In the genomic region with DNA sequence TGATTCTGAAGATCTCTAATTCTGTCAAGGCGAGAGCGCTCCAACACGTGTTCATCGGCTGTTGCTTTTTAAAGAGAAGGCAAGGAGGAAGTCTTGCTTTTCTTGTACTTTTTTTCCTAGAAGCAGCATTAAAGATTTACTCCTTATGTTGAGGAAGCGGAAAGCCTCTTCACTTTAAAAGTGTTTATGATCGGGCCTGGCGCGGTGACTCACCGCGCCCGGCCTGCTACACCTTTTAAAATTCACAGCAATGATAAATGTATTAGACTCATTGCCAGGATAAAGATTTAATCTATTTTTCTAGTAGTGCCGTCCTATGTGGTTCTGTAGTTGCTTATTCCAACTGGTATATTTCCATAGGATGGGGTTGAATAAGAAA, we compare ENCODE assay signal across 8 cellular contexts. TPM values are rescaled to one million over a fixed set of nuclear protein-coding genes. Genes with fewer than 3 reads are reported as not detected.
DNase-seq lines count a peak whose midpoint lies in the region; ATAC-seq and TF ChIP-seq lines count a peak whose summit lies in the region.

No MANE protein-coding gene starts in this region.

- peak overlapping the region; percentile 97 for H3K27ac ChIP-seq in Panc1 (ENCODE audit: low read length)
- H3K27ac ChIP-seq in coronary artery, result peak overlapping the region; percentile 96 to 98

- TF ChIP-seq CTCF in GM06990 (IDR thresholded peaks at IDR 0.05; ENCODE audit: insufficient read depth, low read length, poor library complexity, severe bottlenecking) (no peak), Panc1 (IDR thresholded peaks at IDR 0.05) (no peak), coronary artery (IDR thresholded peaks at IDR 0.05) (no peak), nephron progenitor cell (IDR thresholded peaks at IDR 0.05) (no peak)

- H3K27ac Mint-ChIP-seq in nephron progenitor cell, result peak overlapping the region; percentile 99

- POLR2A ChIA-PET in Panc1 (lab: Charles Lee), result interaction anchor here (0.5 kb wide), 1 partner anchor 431 kb away, joined by 3 read pairs; no protein-coding TSS in a partner anchor

- peaks cover 42% of the 10 kb centered on the region for H3K4me1 Mint-ChIP-seq in nephron progenitor cell

- H3K36me3 Mint-ChIP-seq in nephron progenitor cell (ENCODE audit: low read depth), result peaks cover 35% of the 10 kb centered on the region

- ATAC-seq in Panc1 (no peak), HG03378 (IDR thresholded peaks at IDR 0.05; ENCODE audit: unreplicated experiment) (no peak)

- H3K36me3 ChIP-seq in GM06990 (ENCODE audit: control insufficient read depth, insufficient read depth, low read length), result no peaks in the 10 kb centered on the region; the same call in 1 of the 2 replicates
- peaks cover 13% of the 10 kb centered on the region for H3K36me3 ChIP-seq in Panc1 (ENCODE audit: control insufficient read depth, insufficient read depth, low read length)

- peak overlapping the region; percentile 98 for H3K4me3 Mint-ChIP-seq in nephron progenitor cell

- H3K4me3 ChIP-seq in GM06990 (replicated peaks; ENCODE audit: low read depth, low read length) (peak overlapping the region; percentile 59), Panc1 (ENCODE audit: low read depth in 2 of 2, low read length in 2 of 2) (peak overlapping the region; percentile 94 to 96), coronary artery (peak overlapping the region; percentile 86)

- intact Hi-C loops in Panc1 (cut with micrococcal nuclease; ENCODE audit: unreplicated experiment), result no loop called here

- H3K27me3 ChIP-seq in GM06990 (replicated peaks; ENCODE audit: control insufficient read depth, insufficient read depth, low read length), result no peaks in the 10 kb centered on the region
- no peaks in the 10 kb centered on the region for H3K27me3 ChIP-seq in Panc1 (ENCODE audit: control insufficient read depth, insufficient read depth, low read length)

- H3K4me1 ChIP-seq in Panc1 (ENCODE audit: control insufficient read depth, insufficient read depth, low read length), result peaks cover 11% of the 10 kb centered on the region

- no peaks in the 10 kb centered on the region for H3K27me3 Mint-ChIP-seq in nephron progenitor cell (ENCODE audit: low read depth, poor library complexity)

- H3K9me3 ChIP-seq in Panc1 (ENCODE audit: control insufficient read depth, insufficient read depth, low read depth, low read length), result no peaks in the 10 kb centered on the region

- DNase-seq in GM06990 (ENCODE audit: extremely low read depth, insufficient read length) (no peak), Panc1 (ENCODE audit: low read depth, low spot score) (no peak), coronary artery (ENCODE audit: low spot score) (no peak), nephron progenitor cell (no peak), NCI-H524 treated with DMSO at 0.1 percent for 48 hours (lab: John Stamatoyannopoulos, UW) (no peak), NCI-H2227 (lab: John Stamatoyannopoulos, UW; ENCODE audit: unreplicated experiment) (no peak), C1 segment of cervical spinal cord (lab: John Stamatoyannopoulos, UW) (no peak)

- in situ Hi-C loops in Panc1 (cut with HindIII; ENCODE audit: low pct_unique_long_range_greater_than_20kb, low sequenced_read_pairs), result no loop called here

- TSS peak; percentile 96 for BruUV-seq in Panc1 (replicated peaks; lab: Mats Ljungman, UMichigan)

- CTCF ChIA-PET in Panc1 (lab: Charles Lee), result interaction anchor here (0.6 kb wide), 1 partner anchor 489 kb away, joined by 15 read pairs; no protein-coding TSS in a partner anchor

- no peaks in the 10 kb centered on the region for H3K9me3 Mint-ChIP-seq in nephron progenitor cell

RNA-seq across cellular contexts. Expression of a gene that starts 0.8 kb away (rescaled TPM):
- 126 TPM for total RNA-seq in Panc1 (2021; ENCODE audit: unreplicated experiment)
- polyA plus RNA-seq in Panc1 (2012; ENCODE audit: insufficient read length), result 140 TPM

RNA-seq across cellular contexts. Expression of a gene that starts 41.9 kb away (rescaled TPM):
- total RNA-seq in Panc1 (2021; ENCODE audit: unreplicated experiment), result 22.8 TPM
- 10.1 TPM for polyA plus RNA-seq in Panc1 (2012; ENCODE audit: insufficient read length)

RNA-seq across cellular contexts. Expression of a gene that starts 53.8 kb away (rescaled TPM):
- 0.21 TPM for total RNA-seq in Panc1 (2021; ENCODE audit: unreplicated experiment)
- polyA plus RNA-seq in Panc1 (2012; ENCODE audit: insufficient read length), result not detected
